ENCODE assay signal across 16 cellular contexts in the genomic region with DNA sequence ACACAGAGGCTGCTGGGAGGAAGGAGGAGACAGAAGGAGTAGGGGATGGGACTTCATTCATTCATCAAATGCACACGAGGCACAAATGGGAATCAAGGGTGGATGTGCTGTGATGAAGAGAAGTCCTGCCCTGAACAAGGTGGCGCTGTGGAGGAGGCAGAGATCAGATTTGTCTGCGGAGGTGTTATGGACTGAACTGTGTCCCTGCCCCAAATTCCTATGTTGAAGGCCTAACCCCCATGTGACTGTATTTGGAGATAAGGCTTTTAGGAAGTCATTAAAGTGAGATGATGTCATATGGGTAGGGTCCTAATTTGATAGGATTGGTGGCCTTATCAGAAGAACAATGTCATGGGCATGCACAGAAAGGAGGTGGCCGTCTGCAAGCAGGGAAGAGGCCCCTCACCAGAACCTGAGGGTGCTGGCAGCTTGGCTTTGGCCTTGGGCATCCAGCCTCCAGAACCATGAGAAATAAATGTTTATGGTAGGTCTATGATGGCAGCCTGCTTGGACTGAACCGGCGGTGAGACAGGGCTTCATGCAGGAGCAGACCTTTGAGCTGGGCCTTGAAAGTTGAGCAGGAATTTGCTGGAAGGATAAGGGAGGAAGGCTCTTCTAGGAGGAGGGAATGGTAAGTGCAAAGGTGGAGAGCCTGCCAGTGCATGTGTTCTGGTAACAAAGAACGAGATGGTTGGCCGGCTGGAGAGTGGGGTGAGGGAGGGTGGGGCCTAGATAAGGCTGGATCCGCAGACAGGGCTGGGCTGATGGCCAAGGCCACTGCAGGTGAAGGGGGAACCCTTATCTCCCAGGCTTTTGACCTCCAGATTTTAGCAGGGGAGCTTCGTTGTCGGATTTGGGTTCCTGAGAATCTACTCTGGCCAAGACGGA. TPM values are rescaled to one million over a fixed set of nuclear protein-coding genes. Genes with fewer than 3 reads are reported as not detected.
DNase-seq lines count a peak whose midpoint lies in the region; ATAC-seq, FAIRE-seq and TF ChIP-seq lines count a peak whose summit lies in the region.
"Had no signal": no experiment of that assay in that cellular context is flagged by ENCODE, and none has a peak within 500 bp of the region (broad histone marks: within the 10 kb centered on the region; RNA-seq: fewer than 3 reads in every experiment).

No MANE protein-coding gene starts in this region.

- DNase-seq in BE2C, result no peak
- peak; percentile 46 for DNase-seq in HT-29 (ENCODE audit: low spot score)
- no peak for DNase-seq in NCI-H2171 (lab: John Stamatoyannopoulos, UW)
- DNase-seq in GM19239 (ENCODE audit: insufficient read length, low spot score), result no peak
- DNase-seq: activated naive CD4-positive, alpha-beta T cell treated with anti-CD3 and anti-CD28 coated beads for 36 hours; hippocampal formation; MM.1S; naive thymus-derived CD8-positive, alpha-beta T cell had no signal

- ATAC-seq in GM21390 (IDR thresholded peaks at IDR 0.05; ENCODE audit: unreplicated experiment) (no peak), SK-N-SH treated with all-trans-retinoic acid at 6 μM for 48 hours (no peak)
- ATAC-seq: naive thymus-derived CD8-positive, alpha-beta T cell had no signal

- H3K36me3 ChIP-seq in BE2C (no peaks in the 10 kb centered on the region), mucosa of stomach (ENCODE audit: control insufficient read depth, insufficient read depth, low read length) (no peaks in the 10 kb centered on the region)

- H3K4me3 ChIP-seq in BE2C (ENCODE audit: low read depth, low read length), result no peak overlapping the region
- H3K4me3 ChIP-seq in mucosa of stomach (ENCODE audit: low read length), result no peak overlapping the region

- peaks cover 28% of the 10 kb centered on the region for H3K27me3 ChIP-seq in BE2C
- peaks cover 4% of the 10 kb centered on the region for H3K27me3 ChIP-seq in mucosa of stomach (ENCODE audit: control insufficient read depth, insufficient read depth, low read length)

- H3K9me3 ChIP-seq in BE2C (no peaks in the 10 kb centered on the region; the same call in 1 of the 2 replicates), mucosa of stomach (ENCODE audit: control insufficient read depth, low read length) (no peaks in the 10 kb centered on the region)

- TF ChIP-seq CTCF in BE2C (IDR thresholded peaks at IDR 0.05; ENCODE audit: low read depth, low read length), result 0 out of 2 replicates have a peak, but pooled peaks have one; percentile 13

- peak overlapping the region; percentile 73 for H3K9ac ChIP-seq in mucosa of stomach (ENCODE audit: low read length)

- H3K27ac ChIP-seq in cingulate gyrus (ENCODE audit: low read depth, low read length), result peak overlapping the region; percentile 10
- H3K27ac ChIP-seq: VCaP had no signal

- H3K4me1 ChIP-seq in BE2C (peaks cover 8% of the 10 kb centered on the region), mucosa of stomach (ENCODE audit: control insufficient read depth, insufficient read depth, low read length) (peaks cover 49% of the 10 kb centered on the region)

- FAIRE-seq in GM19239 (lab: Jason Lieb, UNC), result no peak
- FAIRE-seq: colon, D721Med, GM18507 had no signal

TF ChIP-seq in SK-N-SH treated with all-trans-retinoic acid at 6 μM for 48 hours, 23 proteins besides CTCF, POLR2A, EP300 and RAD21:
- TF ChIP-seq BACH2 (CRISPR knock-in tag; IDR thresholded peaks at IDR 0.05; ENCODE audit: borderline replicate concordance) (no peak), TCF4 (CRISPR knock-in tag; IDR thresholded peaks at IDR 0.05; ENCODE audit: borderline replicate concordance) (no peak), ARNTL (CRISPR knock-in tag; IDR thresholded peaks at IDR 0.05; ENCODE audit: borderline replicate concordance, low read depth) (no peak), RARB (CRISPR knock-in tag; IDR thresholded peaks at IDR 0.05) (no peak), ZFP3 (CRISPR knock-in tag; IDR thresholded peaks at IDR 0.05) (no peak)
- TF ChIP-seq, protein P1, sequence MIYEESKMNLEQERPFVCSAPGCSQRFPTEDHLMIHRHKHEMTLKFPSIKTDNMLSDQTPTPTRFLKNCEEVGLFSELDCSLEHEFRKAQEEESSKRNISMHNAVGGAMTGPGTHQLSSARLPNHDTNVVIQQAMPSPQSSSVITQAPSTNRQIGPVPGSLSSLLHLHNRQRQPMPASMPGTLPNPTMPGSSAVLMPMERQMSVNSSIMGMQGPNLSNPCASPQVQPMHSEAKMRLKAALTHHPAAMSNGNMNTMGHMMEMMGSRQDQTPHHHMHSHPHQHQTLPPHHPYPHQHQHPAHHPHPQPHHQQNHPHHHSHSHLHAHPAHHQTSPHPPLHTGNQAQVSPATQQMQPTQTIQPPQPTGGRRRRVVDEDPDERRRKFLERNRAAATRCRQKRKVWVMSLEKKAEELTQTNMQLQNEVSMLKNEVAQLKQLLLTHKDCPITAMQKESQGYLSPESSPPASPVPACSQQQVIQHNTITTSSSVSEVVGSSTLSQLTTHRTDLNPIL (CRISPR knock-in tag; IDR thresholded peaks at IDR 0.05; ENCODE audit: low read depth), result no peak
- TF ChIP-seq, protein P2, sequence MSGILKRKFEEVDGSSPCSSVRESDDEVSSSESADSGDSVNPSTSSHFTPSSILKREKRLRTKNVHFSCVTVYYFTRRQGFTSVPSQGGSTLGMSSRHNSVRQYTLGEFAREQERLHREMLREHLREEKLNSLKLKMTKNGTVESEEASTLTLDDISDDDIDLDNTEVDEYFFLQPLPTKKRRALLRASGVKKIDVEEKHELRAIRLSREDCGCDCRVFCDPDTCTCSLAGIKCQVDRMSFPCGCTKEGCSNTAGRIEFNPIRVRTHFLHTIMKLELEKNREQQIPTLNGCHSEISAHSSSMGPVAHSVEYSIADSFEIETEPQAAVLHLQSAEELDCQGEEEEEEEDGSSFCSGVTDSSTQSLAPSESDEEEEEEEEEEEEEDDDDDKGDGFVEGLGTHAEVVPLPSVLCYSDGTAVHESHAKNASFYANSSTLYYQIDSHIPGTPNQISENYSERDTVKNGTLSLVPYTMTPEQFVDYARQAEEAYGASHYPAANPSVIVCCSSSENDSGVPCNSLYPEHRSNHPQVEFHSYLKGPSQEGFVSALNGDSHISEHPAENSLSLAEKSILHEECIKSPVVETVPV (CRISPR knock-in tag; IDR thresholded peaks at IDR 0.05), result no peak

RNA-seq across cellular contexts. Expression of a gene that starts 2.7 kb away (rescaled TPM):
- polyA plus RNA-seq in BE2C (2012; ENCODE audit: insufficient read depth, insufficient read length, low read depth), result 3.3 TPM
- total RNA-seq in HT-29 (2014; rRNA removed; shearing (Covaris generic)), result 16.9 and 21.3 TPM in 2 replicates
